14 cellular contexts compared by ENCODE assay signal in the genomic region with DNA sequence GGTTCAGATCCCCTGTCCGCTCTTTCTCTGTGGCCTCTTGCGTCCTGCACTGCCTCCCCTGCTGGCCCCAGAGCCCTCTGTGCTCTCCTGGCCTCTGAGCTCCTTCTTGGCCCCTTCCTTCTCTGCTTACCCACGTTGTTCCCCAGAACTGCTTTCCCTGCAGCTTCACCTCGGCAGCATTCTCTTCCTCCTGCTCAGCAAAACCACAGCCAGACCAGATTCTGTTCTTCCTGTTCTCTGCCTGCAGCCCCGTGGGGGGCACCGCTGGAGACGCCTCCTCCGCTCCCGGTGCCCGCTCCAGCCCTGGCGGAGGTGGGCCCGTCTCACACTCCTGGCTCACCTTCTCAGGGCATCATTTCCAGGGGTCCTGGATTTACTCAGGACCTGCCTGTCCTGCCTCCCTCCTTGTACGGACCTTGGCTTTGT. TPM values are rescaled to one million over a fixed set of nuclear protein-coding genes. Genes with fewer than 3 reads are reported as not detected.
DNase-seq lines count a peak whose midpoint lies in the region; ATAC-seq and TF ChIP-seq lines count a peak whose summit lies in the region.
"Had no signal": no experiment of that assay in that cellular context is flagged by ENCODE, and none has a peak within 500 bp of the region (broad histone marks: within the 10 kb centered on the region; RNA-seq: fewer than 3 reads in every experiment).

No MANE protein-coding gene starts in this region.

- BruUV-seq in IMR-90 (replicated peaks; lab: Mats Ljungman, UMichigan): no TSS peak

- H4K91ac ChIP-seq in IMR-90 (ENCODE audit: insufficient read depth, low read depth, low read length): no peak overlapping the region

- no peak for TF ChIP-seq POLR2A in IMR-90 (IDR thresholded peaks at IDR 0.05; ENCODE audit: low read depth, low read length)

- TF ChIP-seq CTCF in IMR-90 (conservative IDR thresholded peaks at IDR 0.05; ENCODE audit: low read depth, low read length) (no peak), astrocyte of the spinal cord (IDR thresholded peaks at IDR 0.05; ENCODE audit: low read depth, low read length) (no peak)

- H3K27me3 ChIP-seq in IMR-90 (ENCODE audit: control insufficient read depth, insufficient read depth, low read length) (no peaks in the 10 kb centered on the region), muscle layer of colon (ENCODE audit: control insufficient read depth in 1 of 2, insufficient read depth in 2 of 2, low read length in 2 of 2) (no peaks in the 10 kb centered on the region)
- H3K27me3 ChIP-seq: BE2C had no signal

- in situ Hi-C loops in IMR-90 (cut with MboI; ENCODE audit: low sequenced_read_pairs) (no loop called here), astrocyte of the spinal cord (cut with HindIII; ENCODE audit: low sequenced_read_pairs) (no loop called here)

- no peaks in the 10 kb centered on the region; the same call in 1 of the 2 replicates for H4K20me1 ChIP-seq in IMR-90 (ENCODE audit: insufficient read depth, low read length)

- H2AK5ac ChIP-seq in IMR-90 (ENCODE audit: low read depth, low read length): no peak overlapping the region

- no peak overlapping the region for H2AK9ac ChIP-seq in IMR-90 (replicated peaks; ENCODE audit: low read depth, low read length, poor library complexity)

- H3K27ac ChIP-seq in IMR-90 (ENCODE audit: insufficient read depth, low read length) (no peak overlapping the region), muscle layer of colon (ENCODE audit: low read depth, low read length) (peak overlapping the region; percentile 32)

- H3K18ac ChIP-seq in IMR-90 (ENCODE audit: low read depth, low read length): no peak overlapping the region

- H4K5ac ChIP-seq in IMR-90 (ENCODE audit: low read depth, low read length): no peak overlapping the region

- H3K9me1 ChIP-seq in IMR-90 (ENCODE audit: insufficient read depth, low read length): no peaks in the 10 kb centered on the region

- peak; percentile 60 for DNase-seq in Ammon's horn (ENCODE audit: low spot score)
- DNase-seq in IMR-90: peak; percentile 5
- DNase-seq in astrocyte of the spinal cord (ENCODE audit: low read depth, low spot score): peak; percentile 69
- DNase-seq in NCI-H2227 (lab: John Stamatoyannopoulos, UW; ENCODE audit: unreplicated experiment): no peak
- no peak for DNase-seq in COLO668 (lab: John Stamatoyannopoulos, UW; ENCODE audit: unreplicated experiment)
- DNase-seq in SK-N-DZ (ENCODE audit: low spot score): no peak
- DNase-seq: activated CD4-positive, alpha-beta memory T cell treated with anti-CD3 and anti-CD28 coated beads, Interleukin-2, amount 10 ng/mL, durations not matched to agents 7 days and 5 days; BE2C; foreskin fibroblast; SK-N-SH had no signal

- no peak overlapping the region for H2BK20ac ChIP-seq in IMR-90 (ENCODE audit: low read depth, low read length)

- peak overlapping the region; percentile 26 for H2AFZ ChIP-seq in IMR-90 (replicated peaks; ENCODE audit: low read length, poor library complexity)

- no peak overlapping the region for H3K4ac ChIP-seq in IMR-90 (ENCODE audit: low read depth, low read length)

- ATAC-seq in IMR-90 (ENCODE audit: low read depth) (no peak), GM21717 (IDR thresholded peaks at IDR 0.05; ENCODE audit: unreplicated experiment) (no peak)
- ATAC-seq: mucosa of descending colon had no signal

- no peak overlapping the region for H4K8ac ChIP-seq in IMR-90 (ENCODE audit: low read depth in 2 of 2, low read length in 2 of 2)

- no peak overlapping the region for H2BK15ac ChIP-seq in IMR-90 (ENCODE audit: low read depth, low read length)

- H3K4me2 ChIP-seq in IMR-90 (ENCODE audit: low read depth, low read length): no peak overlapping the region
- H3K4me2 ChIP-seq: SK-N-SH had no signal

- intact Hi-C loops in IMR-90 (cut with micrococcal nuclease): no loop called here

- H2BK120ac ChIP-seq in IMR-90 (ENCODE audit: low read depth, low read length): no peak overlapping the region

- H2BK5ac ChIP-seq in IMR-90 (ENCODE audit: low read depth, low read length, poor library complexity, severe bottlenecking): no peak overlapping the region

- H3K9ac ChIP-seq in IMR-90 (ENCODE audit: low read depth, low read length) (no peak overlapping the region), muscle layer of colon (ENCODE audit: low read length) (no peak overlapping the region)
- H3K9ac ChIP-seq: SK-N-SH had no signal

- no peaks in the 10 kb centered on the region for H3K4me1 ChIP-seq in IMR-90 (ENCODE audit: control insufficient read depth, insufficient read depth, low read length)
- H3K4me1 ChIP-seq in muscle layer of colon (ENCODE audit: insufficient read depth, low read length): peaks cover 12% of the 10 kb centered on the region
- H3K4me1 ChIP-seq: BE2C had no signal

- peaks cover 42% of the 10 kb centered on the region; the same call in 1 of the 2 replicates for H3K36me3 ChIP-seq in IMR-90 (ENCODE audit: control insufficient read depth, insufficient read depth, low read length)
- peaks cover 94% of the 10 kb centered on the region for H3K36me3 ChIP-seq in muscle layer of colon (ENCODE audit: insufficient read depth, low read length)

- no peak overlapping the region for H3K56ac ChIP-seq in IMR-90 (ENCODE audit: extremely low read depth, insufficient read depth, low read length)

- H3K4me3 ChIP-seq in IMR-90 (ENCODE audit: insufficient read depth, low read depth, low read length): no peak overlapping the region
- H3K4me3 ChIP-seq in astrocyte of the spinal cord (ENCODE audit: low read depth, low read length): no peak overlapping the region
- no peak overlapping the region for H3K4me3 ChIP-seq in muscle layer of colon (ENCODE audit: low read depth in 1 of 2, low read length in 2 of 2)
- H3K4me3 ChIP-seq: mucosa of descending colon had no signal

- WGBS in IMR-90 (ENCODE audit: extremely low coverage in 2 of 2, insufficient read length in 1 of 2), 2 experiments: 61% methylated on average over 10 of the region's 13 CpGs; no CpG with 5 or more reads in 1 of the 2 experiments

- no peaks in the 10 kb centered on the region for H3K79me1 ChIP-seq in IMR-90 (ENCODE audit: low read depth in 1 of 2, low read length in 2 of 2)

- H3K9me3 ChIP-seq in IMR-90 (ENCODE audit: control insufficient read depth, insufficient read depth, low read length) (no peaks in the 10 kb centered on the region), muscle layer of colon (ENCODE audit: low read length) (no peaks in the 10 kb centered on the region)
- H3K9me3 ChIP-seq: BE2C, mucosa of descending colon, SK-N-SH had no signal

- no peak overlapping the region for H3K14ac ChIP-seq in IMR-90 (replicated peaks; ENCODE audit: low read depth, low read length)

- POLR2A ChIA-PET in IMR-90 (lab: Charles Lee; ENCODE audit: unreplicated experiment): no interaction called here

- CTCF ChIA-PET in IMR-90 (lab: Yijun Ruan, JAX): no interaction called here

- dilution Hi-C loops in IMR-90 (cut with HindIII; ENCODE audit: low sequenced_read_pairs, unreplicated experiment): no loop called here

- TF ChIP-seq RAD21 in IMR-90 (IDR thresholded peaks at IDR 0.05; ENCODE audit: low read length): no peak

- H3K23ac ChIP-seq in IMR-90 (ENCODE audit: low read depth, low read length): no peak overlapping the region

TF ChIP-seq in IMR-90, 13 proteins besides CTCF, POLR2A, EP300 and RAD21:
- TF ChIP-seq, protein P1, sequence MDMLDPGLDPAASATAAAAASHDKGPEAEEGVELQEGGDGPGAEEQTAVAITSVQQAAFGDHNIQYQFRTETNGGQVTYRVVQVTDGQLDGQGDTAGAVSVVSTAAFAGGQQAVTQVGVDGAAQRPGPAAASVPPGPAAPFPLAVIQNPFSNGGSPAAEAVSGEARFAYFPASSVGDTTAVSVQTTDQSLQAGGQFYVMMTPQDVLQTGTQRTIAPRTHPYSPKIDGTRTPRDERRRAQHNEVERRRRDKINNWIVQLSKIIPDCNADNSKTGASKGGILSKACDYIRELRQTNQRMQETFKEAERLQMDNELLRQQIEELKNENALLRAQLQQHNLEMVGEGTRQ (IDR thresholded peaks at IDR 0.05; ENCODE audit: low read depth, low read length): no peak
- TF ChIP-seq CEBPB (IDR thresholded peaks at IDR 0.05; ENCODE audit: low read depth, low read length): no peak
- TF ChIP-seq FOS (IDR thresholded peaks at IDR 0.05; ENCODE audit: low read depth, low read length): no peak
- no peak for TF ChIP-seq MAFK (IDR thresholded peaks at IDR 0.05; ENCODE audit: low read depth, low read length)
- TF ChIP-seq CHD1 (IDR thresholded peaks at IDR 0.05; ENCODE audit: low read depth, low read length): no peak
- TF ChIP-seq BHLHE40 (IDR thresholded peaks at IDR 0.05; ENCODE audit: low read depth, low read length): no peak
- TF ChIP-seq MXI1 (IDR thresholded peaks at IDR 0.05; ENCODE audit: borderline replicate concordance, low read depth, low read length): no peak
- no peak for TF ChIP-seq RFX5 (IDR thresholded peaks at IDR 0.05; ENCODE audit: low read depth, low read length)
- no peak for TF ChIP-seq NFE2L2 (IDR thresholded peaks at IDR 0.05; ENCODE audit: low read depth, low read length)
- TF ChIP-seq SMC3 (IDR thresholded peaks at IDR 0.05; ENCODE audit: low read depth, low read length): no peak
- TF ChIP-seq MAZ (IDR thresholded peaks at IDR 0.05; ENCODE audit: borderline replicate concordance, low read depth, low read length): no peak

RNA-seq across cellular contexts. Expression of a gene that starts 59.7 kb away (rescaled TPM):
- 0.36 and 0.56 TPM in 2 replicates for total RNA-seq in IMR-90 (2012; rRNA removed)
- 0.30 and 0.34 TPM in 2 replicates for polyA plus RNA-seq in IMR-90 (2012; rRNA removed)
- 0.16 TPM in 1 of 2 replicates, not detected in the other for polyA plus RNA-seq in IMR-90 (2012; cell fraction: cytosol; rRNA removed)
- polyA plus RNA-seq in IMR-90 (2012; cell fraction: nucleus; rRNA removed; ENCODE audit: low replicate concordance): 0.09 and 0.11 TPM in 2 replicates
- polyA plus RNA-seq in SK-N-DZ (2014; cell fraction: cytosol; rRNA removed): not detected in 2 replicates
- 0.98 TPM in 1 of 2 replicates, not detected in the other for polyA plus RNA-seq in SK-N-DZ (2014; cell fraction: nucleus; rRNA removed)
- total RNA-seq: activated CD4-positive, alpha-beta memory T cell treated with anti-CD3 and anti-CD28 coated beads, Interleukin-2, amount 10 ng/mL, durations not matched to agents 7 days and 5 days; mucosa of descending colon had no signal
- polyA plus RNA-seq: IgD-negative memory B cell had no signal

Comparison
In these comparisons a context has a peak if more than half of its experiments do, and no peak if none do; other contexts are left out.
1. DNase-seq: peak in Ammon's horn (single experiment), IMR-90 (single experiment) and astrocyte of the spinal cord (single experiment); none in NCI-H2227 (single experiment), COLO668 (single experiment) and SK-N-DZ (single experiment).